In genomic region chr12:4030938-4031702, GRCh38 we compare ENCODE assay signal across 8 cellular contexts.
A peak's percentile ranks its signal among the peaks of the same experiment; 100 is the strongest.
DNase-seq lines count a peak whose midpoint lies in the region; ATAC-seq and TF ChIP-seq lines count a peak whose summit lies in the region.

No MANE protein-coding gene starts in this region.

- peaks cover 25 to 28% of the 10 kb centered on the region in 2 donors for H3K4me1 Mint-ChIP-seq in natural killer cell

- H3K4me3 ChIP-seq in PC-3 (ENCODE audit: low read length) (peak overlapping the region; percentile 49), fibroblast of the aortic adventitia (ENCODE audit: low read depth, low read length) (peak overlapping the region; percentile 57)

- no peaks in the 10 kb centered on the region for H3K9me3 ChIP-seq in PC-3 (ENCODE audit: low read length)

- TF ChIP-seq CTCF in PC-3 (conservative IDR thresholded peaks at IDR 0.05; ENCODE audit: low read depth, low read length), result no peak
- TF ChIP-seq CTCF in fibroblast of the aortic adventitia (IDR thresholded peaks at IDR 0.05; ENCODE audit: insufficient read depth, low read length), result no peak
- TF ChIP-seq CTCF in natural killer cell (IDR thresholded peaks at IDR 0.05), result no peak

- no peaks in the 10 kb centered on the region for H3K36me3 ChIP-seq in PC-3 (ENCODE audit: low read depth, low read length)

- CTCF ChIA-PET in PC-3 (lab: Charles Lee), result interaction anchor here (0.6 kb wide), 1 partner anchor 648 kb away, joined by 5 read pairs; no protein-coding TSS in a partner anchor

- POLR2A ChIA-PET in PC-3 (lab: Charles Lee; ENCODE audit: unreplicated experiment), result interaction anchor here (0.6 kb wide), 1 partner anchor 19 kb away, joined by 4 read pairs; no protein-coding TSS in a partner anchor

- H3K4me3 Mint-ChIP-seq in natural killer cell, result peak overlapping the region; percentile 82

- no peak overlapping the region for H3K9ac ChIP-seq in PC-3 (ENCODE audit: low read length)

- DNase-seq in EL (peak; percentile 98), PC-3 (peak; percentile 92), fibroblast of the aortic adventitia (ENCODE audit: low read depth) (peak; percentile 98), natural killer cell (peak; percentile 64)
- DNase-seq in activated effector memory CD4-positive, alpha-beta T cell treated with anti-CD3 and anti-CD28 coated beads, Interleukin-2, amount 50 U/mL, for 16 hours, result peak; percentile 90
- DNase-seq in stimulated activated CD8-positive, alpha-beta memory T cell treated with anti-CD3 and anti-CD28 coated beads, Interleukin-7, amount 100 ng/mL, for 48 hours (ENCODE audit: extremely low read depth in 1 of 2, low read depth in 1 of 2), result peak; percentile 57 to 61

- H3K27me3 ChIP-seq in PC-3 (ENCODE audit: low read length), result peaks cover 3% of the 10 kb centered on the region

- H3K9me3 Mint-ChIP-seq in natural killer cell, result no peaks in the 10 kb centered on the region

- H3K27ac Mint-ChIP-seq in natural killer cell, result peak overlapping the region in 1 of 2 donors; percentile 8

- H3K79me2 ChIP-seq in PC-3 (ENCODE audit: low read length), result no peaks in the 10 kb centered on the region

- intact Hi-C loops in PC-3 (cut with micrococcal nuclease), result no loop called here
- intact Hi-C loops in natural killer cell (cut with micrococcal nuclease), result no loop called here

- no peaks in the 10 kb centered on the region for H3K36me3 Mint-ChIP-seq in natural killer cell

- H3F3A ChIP-seq in PC-3 (ENCODE audit: low read length, unreplicated experiment), result no peaks in the 10 kb centered on the region

- H3K27ac ChIP-seq in PC-3 (ENCODE audit: low read length), result no peak overlapping the region

- peak overlapping the region; percentile 76 for H3K4me2 ChIP-seq in PC-3 (ENCODE audit: low read length)

- BruUV-seq in PC-3 (replicated peaks; lab: Mats Ljungman, UMichigan), result no TSS peak

- peak; percentile 80 for ATAC-seq in HG02642 (IDR thresholded peaks at IDR 0.05; ENCODE audit: poor library complexity, unreplicated experiment)
- peak; percentile 99 for ATAC-seq in PC-3
- peak; percentile 90 to 96 (median 95) for ATAC-seq in natural killer cell
- ATAC-seq in HG03439 (IDR thresholded peaks at IDR 0.05; ENCODE audit: unreplicated experiment), result no peak

- no peaks in the 10 kb centered on the region for H4K20me1 ChIP-seq in PC-3 (ENCODE audit: low read length)

- peak overlapping the region; percentile 60; the same call in 1 of the 2 replicates for H2AFZ ChIP-seq in PC-3 (ENCODE audit: low read length)

- peaks cover 14% of the 10 kb centered on the region for H3K4me1 ChIP-seq in PC-3 (ENCODE audit: insufficient read depth, low read length)

- H3K9me2 ChIP-seq in PC-3 (replicated peaks; ENCODE audit: low read length), result no peaks in the 10 kb centered on the region

- peaks cover 22 to 30% of the 10 kb centered on the region in 2 donors for H3K27me3 Mint-ChIP-seq in natural killer cell (ENCODE audit: low read depth in 2 of 2)
